8 cellular contexts compared by ENCODE assay signal in genomic region chr2:85648619-85649018, GRCh38. TPM values are rescaled to one million over a fixed set of nuclear protein-coding genes. Genes with fewer than 3 reads are reported as not detected.
DNase-seq lines count a peak whose midpoint lies in the region; TF ChIP-seq lines count a peak whose summit lies in the region.

No MANE protein-coding gene starts in this region.

- H3K4me1 ChIP-seq in SJSA1 (replicated peaks) (peaks cover 21% of the 10 kb centered on the region), tibial nerve (no peaks in the 10 kb centered on the region), colonic mucosa (no peaks in the 10 kb centered on the region)
- H3K4me1 ChIP-seq in effector memory CD4-positive, alpha-beta T cell (ENCODE audit: control insufficient read depth, insufficient read depth, low read length, poor library complexity, severe bottlenecking), result no peaks in the 10 kb centered on the region

- no peaks in the 10 kb centered on the region for H3K9me3 ChIP-seq in SJSA1 (replicated peaks)
- H3K9me3 ChIP-seq in tibial nerve, result no peaks in the 10 kb centered on the region
- no peaks in the 10 kb centered on the region for H3K9me3 ChIP-seq in effector memory CD4-positive, alpha-beta T cell (ENCODE audit: control insufficient read depth, low read length)
- no peaks in the 10 kb centered on the region for H3K9me3 ChIP-seq in colonic mucosa

- H3K36me3 ChIP-seq in SJSA1 (peaks cover 93% of the 10 kb centered on the region), tibial nerve (peaks cover 4 to 98% (median 39%) of the 10 kb centered on the region in 3 donors), colonic mucosa (peaks cover 38% of the 10 kb centered on the region)
- H3K36me3 ChIP-seq in effector memory CD4-positive, alpha-beta T cell (ENCODE audit: control insufficient read depth, insufficient read depth, low read length), result peaks cover 61% of the 10 kb centered on the region

- intact Hi-C loops in colonic mucosa (cut with DNase I), result no loop called here

- no peak for TF ChIP-seq EP300 in tibial nerve (IDR thresholded peaks at IDR 0.05)

- H3K27ac ChIP-seq in SJSA1 (no peak overlapping the region), tibial nerve (no peak overlapping the region), colonic mucosa (no peak overlapping the region)
- no peak overlapping the region for H3K27ac ChIP-seq in effector memory CD4-positive, alpha-beta T cell (ENCODE audit: insufficient read depth, low read length, poor library complexity, severe bottlenecking)

- H3K9ac ChIP-seq in colonic mucosa (ENCODE audit: low read depth in 2 of 2, low read length in 2 of 2), result no peak overlapping the region

- peak; percentile 68 for DNase-seq in AG08396 (ENCODE audit: low spot score)
- peak; percentile 44 to 60 for DNase-seq in SJSA1 (ENCODE audit: low read depth in 1 of 2, low spot score in 2 of 2)
- peak; percentile 62 for DNase-seq in fibroblast of the aortic adventitia (ENCODE audit: low read depth)
- no peak for DNase-seq in tibial nerve (ENCODE audit: low spot score in 2 of 2)
- DNase-seq in NCI-H1105 treated with DMSO at 0.1 percent for 48 hours (lab: John Stamatoyannopoulos, UW), result no peak
- no peak for DNase-seq in effector memory CD4-positive, alpha-beta T cell
- DNase-seq in colonic mucosa, result no peak

- no peak for TF ChIP-seq POLR2A in tibial nerve (IDR thresholded peaks at IDR 0.05)

- H3K27me3 ChIP-seq in SJSA1 (replicated peaks) (no peaks in the 10 kb centered on the region), tibial nerve (no peaks in the 10 kb centered on the region), colonic mucosa (no peaks in the 10 kb centered on the region)
- H3K27me3 ChIP-seq in effector memory CD4-positive, alpha-beta T cell (replicated peaks; ENCODE audit: control insufficient read depth, insufficient read depth, low read length, poor library complexity, severe bottlenecking), result no peaks in the 10 kb centered on the region

- H3K4me3 ChIP-seq in GM12875 (ENCODE audit: low read depth, low read length), result no peak overlapping the region
- H3K4me3 ChIP-seq in SJSA1, result no peak overlapping the region
- no peak overlapping the region for H3K4me3 ChIP-seq in fibroblast of the aortic adventitia (ENCODE audit: low read depth, low read length)
- H3K4me3 ChIP-seq in tibial nerve, result no peak overlapping the region
- no peak overlapping the region for H3K4me3 ChIP-seq in effector memory CD4-positive, alpha-beta T cell (ENCODE audit: insufficient read depth, low read depth, low read length, poor library complexity, severe bottlenecking)
- H3K4me3 ChIP-seq in colonic mucosa, result no peak overlapping the region

- 52 to 64% methylated on average over 2 of the region's 2 CpGs for WGBS in tibial nerve, 2 donors

- peak; percentile 51; the same call in 1 of the 2 replicates for TF ChIP-seq CTCF in GM12875 (IDR thresholded peaks at IDR 0.05; ENCODE audit: borderline replicate concordance, insufficient read depth, low read depth, low read length)
- peak; percentile 62 for TF ChIP-seq CTCF in fibroblast of the aortic adventitia (IDR thresholded peaks at IDR 0.05; ENCODE audit: insufficient read depth, low read length)
- peak in 3 of 5 experiments; percentile 7 to 27 (median 22) for TF ChIP-seq CTCF in tibial nerve (IDR thresholded peaks at IDR 0.05)
- no peak for TF ChIP-seq CTCF in colonic mucosa (IDR thresholded peaks at IDR 0.05)

RNA-seq across cellular contexts. Expression of gene SFTPB, which starts 19.4 kb away (rescaled TPM):
- not detected in 2 replicates for total RNA-seq in SJSA1 (2014; rRNA removed; shearing (Covaris generic))
- total RNA-seq in fibroblast of the aortic adventitia (ENCODE audit: low replicate concordance) (0.09 TPM in 1 of 2 replicates, not detected in the other), tibial nerve (not detected), colonic mucosa (10 to 100 TPM in 1 of 2 donors, under 1 TPM in 1; 0.29 to 17.3 TPM)

RNA-seq across cellular contexts. Expression of gene USP39, which starts 32.6 kb away (rescaled TPM):
- total RNA-seq in SJSA1 (2014; rRNA removed; shearing (Covaris generic)), result 107 and 128 TPM in 2 replicates
- total RNA-seq in fibroblast of the aortic adventitia (ENCODE audit: low replicate concordance), result 45.6 and 251 TPM in 2 replicates
- 100 to 1,000 TPM in 2 of 4 donors, 10 to 100 TPM in 2; 90.0 to 173 (median 130) TPM for total RNA-seq in tibial nerve
- total RNA-seq in colonic mucosa, result 10 to 100 TPM; 39.1 to 50.5 TPM

RNA-seq across cellular contexts. Expression of gene C2orf68, which starts 36.8 kb away (rescaled TPM):
- total RNA-seq in SJSA1 (2014; rRNA removed; shearing (Covaris generic)), result 12.2 and 16.0 TPM in 2 replicates
- total RNA-seq in fibroblast of the aortic adventitia (ENCODE audit: low replicate concordance) (4.6 and 22.2 TPM in 2 replicates), tibial nerve (10 to 100 TPM; 15.7 to 21.9 (median 19.7) TPM), colonic mucosa (10 to 100 TPM; 36.8 to 40.5 TPM)

RNA-seq across cellular contexts. Expression of gene GNLY, which starts 45.5 kb away (rescaled TPM):
- not detected in 2 replicates for total RNA-seq in SJSA1 (2014; rRNA removed; shearing (Covaris generic))
- total RNA-seq in fibroblast of the aortic adventitia (ENCODE audit: low replicate concordance) (not detected in 2 replicates), tibial nerve (1 to 10 TPM in 1 of 4 donors, under 1 TPM in 2, not detected in 1; 0.63 to 4.2 (median 0.98) TPM), colonic mucosa (1 to 10 TPM in 1 of 2 donors, under 1 TPM in 1; 0.32 to 4.7 TPM)

RNA-seq across cellular contexts. Expression of gene TMEM150A, which starts 46.1 kb away (rescaled TPM):
- 1.0 and 5.1 TPM in 2 replicates for total RNA-seq in SJSA1 (2014; rRNA removed; shearing (Covaris generic))
- total RNA-seq in fibroblast of the aortic adventitia (ENCODE audit: low replicate concordance) (7.4 and 8.6 TPM in 2 replicates), tibial nerve (10 to 100 TPM; 12.9 to 29.4 (median 16.6) TPM), colonic mucosa (1 to 10 TPM; 5.2 to 7.2 TPM)

Comparison
In these comparisons a context has a peak if more than half of its experiments do, and no peak if none do; other contexts are left out.
1. DNase-seq: peak in AG08396 (single experiment), SJSA1 (2 of 2) and fibroblast of the aortic adventitia (single experiment); none in tibial nerve (0 of 2), NCI-H1105 treated with DMSO at 0.1 percent for 48 hours (single experiment), effector memory CD4-positive, alpha-beta T cell (0 of 3) and colonic mucosa (single experiment).